Comparison of ENCODE assay signal across 22 cellular contexts in genomic region chr19:31969955-31970545, GRCh38.
"Had no signal": no experiment of that assay in that cellular context is flagged by ENCODE, and none has a peak within 500 bp of the region (broad histone marks: within the 10 kb centered on the region; RNA-seq: fewer than 3 reads in every experiment).

No MANE protein-coding gene starts in this region.

- H3K36me3 ChIP-seq: gastrocnemius medialis, heart right ventricle, prostate gland, right lobe of liver, suprapubic skin, thyroid gland, upper lobe of left lung, vagina had no signal

- H3K9me3 ChIP-seq: gastrocnemius medialis, heart right ventricle, prostate gland, right lobe of liver, suprapubic skin, thyroid gland, upper lobe of left lung, vagina had no signal

- DNase-seq: effector memory CD4-positive, alpha-beta T cell; gastrocnemius medialis; heart right ventricle; islet precursor cell; mammary epithelial cell; midbrain; naive B cell; nephron progenitor cell; retina; right lobe of liver; stimulated activated CD4-positive, alpha-beta T cell treated with anti-CD3 and anti-CD28 coated beads, Interleukin-12 subunit alpha, Interleukin-12 subunit beta, amount 100 ng/mL, for 4 hours; stimulated activated CD4-positive, alpha-beta T cell treated with anti-CD3 and anti-CD28 coated beads, Interleukin-2, amount 100 ng/mL, for 48 hours; stimulated activated naive CD4-positive, alpha-beta T cell treated with Interleukin-2 at 50 U/mL for 16 hours; thyroid gland; upper lobe of left lung had no signal

- H3K4me1 Mint-ChIP-seq: naive B cell had no signal

- H3K4me1 ChIP-seq: gastrocnemius medialis, parathyroid adenoma, prostate gland, right lobe of liver, vagina had no signal

- H3K27ac ChIP-seq: gastrocnemius medialis, heart right ventricle, parathyroid adenoma, prostate gland, right lobe of liver, skin epidermis, suprapubic skin, vagina had no signal

- H3K4me3 ChIP-seq: gastrocnemius medialis, heart right ventricle, prostate gland, right lobe of liver, skin epidermis, suprapubic skin, thyroid gland, upper lobe of left lung, vagina had no signal

- H3K27me3 Mint-ChIP-seq: naive B cell had no signal

- H3K27me3 ChIP-seq: gastrocnemius medialis, heart right ventricle, right lobe of liver, suprapubic skin, thyroid gland, upper lobe of left lung, vagina had no signal

- H3K4me3 Mint-ChIP-seq: naive B cell, nephron progenitor cell had no signal

- H3K27ac Mint-ChIP-seq: nephron progenitor cell had no signal

- ATAC-seq: esophagus mucosa, gastrocnemius medialis, heart right ventricle, left lobe of liver, right lobe of liver had no signal

- H3K36me3 Mint-ChIP-seq: naive B cell had no signal
